ENCODE assay signal across 22 cellular contexts in the genomic region with DNA sequence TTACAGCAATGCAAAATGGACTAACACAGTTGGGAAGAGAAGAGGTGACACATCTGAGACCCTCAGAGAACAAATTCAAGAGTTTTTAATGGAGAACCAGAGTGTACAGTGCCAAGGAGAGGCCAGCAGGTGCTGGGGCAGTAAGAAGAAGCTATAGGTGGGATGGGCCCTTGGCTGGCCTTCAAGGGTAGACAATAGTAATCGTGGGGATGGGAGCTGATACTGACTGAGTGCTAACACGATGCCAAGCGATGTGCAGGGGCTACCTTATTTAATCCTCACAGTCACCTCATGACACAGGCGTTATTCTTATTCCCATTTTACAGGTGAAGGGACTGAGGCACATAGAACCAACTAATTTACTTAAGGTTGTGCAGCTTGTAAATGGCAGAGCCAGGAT.
DNase-seq lines count a peak whose midpoint lies in the region; ATAC-seq and TF ChIP-seq lines count a peak whose summit lies in the region.
"Had no signal": no experiment of that assay in that cellular context is flagged by ENCODE, and none has a peak within 500 bp of the region (broad histone marks: within the 10 kb centered on the region; RNA-seq: fewer than 3 reads in every experiment).

No MANE protein-coding gene starts in this region.

- no peaks in the 10 kb centered on the region for H4K20me1 ChIP-seq in OCI-LY1 (ENCODE audit: insufficient read depth, low read length)

- no peaks in the 10 kb centered on the region for H3K9me2 ChIP-seq in OCI-LY1 (ENCODE audit: low read depth, low read length)

- H3K9me3 ChIP-seq in OCI-LY1 (ENCODE audit: low read length) (no peaks in the 10 kb centered on the region), T-helper 17 cell (ENCODE audit: control insufficient read depth, low read length, poor library complexity, severe bottlenecking) (no peaks in the 10 kb centered on the region), parathyroid adenoma (ENCODE audit: control insufficient read depth, low read length) (no peaks in the 10 kb centered on the region)
- H3K9me3 ChIP-seq: Peyer's patch, SJCRH30 had no signal

- no peak for ATAC-seq in T-helper 17 cell

- no peaks in the 10 kb centered on the region for H3K27me3 Mint-ChIP-seq in T-helper 17 cell

- no peak overlapping the region; the same call in 1 of the 2 replicates for H3K9ac ChIP-seq in OCI-LY1 (ENCODE audit: low read length)
- no peak overlapping the region for H3K9ac ChIP-seq in parathyroid adenoma

- H3K27ac Mint-ChIP-seq in T-helper 17 cell: peak overlapping the region; percentile 79

- no peak overlapping the region for H3K4me3 ChIP-seq in OCI-LY1 (ENCODE audit: low read depth, low read length, poor library complexity, severe bottlenecking)
- H3K4me3 ChIP-seq in parathyroid adenoma (ENCODE audit: low read depth, low read length): no peak overlapping the region
- H3K4me3 ChIP-seq: Peyer's patch, SJCRH30 had no signal

- peak; percentile 25 for DNase-seq in activated effector memory CD4-positive, alpha-beta T cell treated with anti-CD3 and anti-CD28 coated beads, Interleukin-2, amount 50 U/mL, for 16 hours
- DNase-seq in activated effector memory CD4-positive, alpha-beta T cell treated with Interleukin-2 at 50 U/mL for 16 hours: no peak
- DNase-seq in T-helper 17 cell (no peak), ureter (ENCODE audit: low spot score) (no peak), mucosa of gallbladder (ENCODE audit: low spot score) (no peak)
- DNase-seq: Calu3, DMS79 treated with DMSO at 0.1 percent for 48 hours, GF-D8, HCEC 1CT, Karpas-422, NCI-H1092, NCI-H1417 treated with DMSO at 0.1 percent for 48 hours, NCI-H1694 treated with DMSO at 0.1 percent for 48 hours, NCI-H2081, NCI-H2227 treated with DMSO at 0.1 percent for 48 hours, NCI-H526 treated with DMSO at 0.1 percent for 48 hours, OCI-M1, SJCRH30 had no signal

- TF ChIP-seq CTCF in OCI-LY1 (IDR thresholded peaks at IDR 0.05; ENCODE audit: low read length) (no peak), parathyroid adenoma (IDR thresholded peaks at IDR 0.05) (no peak)

- peak overlapping the region; percentile 49; the same call in 1 of the 2 replicates for H3K4me2 ChIP-seq in OCI-LY1 (ENCODE audit: low read length)
- H3K4me2 ChIP-seq in parathyroid adenoma (ENCODE audit: low read length): no peak overlapping the region

- H3K4me1 ChIP-seq in OCI-LY1 (ENCODE audit: insufficient read depth, low read length, severe bottlenecking) (peaks cover 100% of the 10 kb centered on the region), parathyroid adenoma (peaks cover 33% of the 10 kb centered on the region)

- H3K27ac ChIP-seq in OCI-LY1 (ENCODE audit: low read depth, low read length, poor library complexity, severe bottlenecking) (peak overlapping the region; percentile 98), parathyroid adenoma (peak overlapping the region; percentile 68)
- H3K27ac ChIP-seq: HL-60, Peyer's patch, SJCRH30 had no signal

- H3K36me3 ChIP-seq in OCI-LY1 (ENCODE audit: insufficient read depth, low read length) (peaks cover 15% of the 10 kb centered on the region), parathyroid adenoma (ENCODE audit: control insufficient read depth, insufficient read depth, low read length) (no peaks in the 10 kb centered on the region)
- H3K36me3 ChIP-seq: Peyer's patch, SJCRH30 had no signal

- H3K4me3 Mint-ChIP-seq in T-helper 17 cell: no peak overlapping the region

- H3K36me3 Mint-ChIP-seq in T-helper 17 cell (ENCODE audit: low read depth): no peaks in the 10 kb centered on the region

- H2AFZ ChIP-seq in OCI-LY1 (ENCODE audit: low read length) (no peak overlapping the region), parathyroid adenoma (peak overlapping the region; percentile 51)

- no peaks in the 10 kb centered on the region for H3K79me2 ChIP-seq in OCI-LY1 (ENCODE audit: insufficient read depth, low read length)
- peaks cover 57% of the 10 kb centered on the region for H3K79me2 ChIP-seq in parathyroid adenoma

- peaks cover 31% of the 10 kb centered on the region for H3K4me1 Mint-ChIP-seq in T-helper 17 cell

- H3F3A ChIP-seq in OCI-LY1 (ENCODE audit: insufficient read depth, low read length): no peaks in the 10 kb centered on the region

- H3K27me3 ChIP-seq in OCI-LY1 (ENCODE audit: insufficient read depth, low read length) (no peaks in the 10 kb centered on the region), parathyroid adenoma (ENCODE audit: control insufficient read depth, insufficient read depth, low read length) (no peaks in the 10 kb centered on the region)
- H3K27me3 ChIP-seq: Peyer's patch, SJCRH30 had no signal
